Comparison of ENCODE assay signal across 1 cellular context in genomic region chr14:38867561-38868150, GRCh38.
TF ChIP-seq lines count a peak whose summit lies in the region.

No MANE protein-coding gene starts in this region.

TF ChIP-seq in HepG2, 621 proteins besides CTCF, POLR2A, EP300 and RAD21 (continued from another document and continues in another):
- TF ChIP-seq REST (IDR thresholded peaks at IDR 0.05; ENCODE audit: borderline replicate concordance in 1 of 2, low read depth in 1 of 2, low read length in 2 of 2): no peak
- TF ChIP-seq ZBTB25 (CRISPR knock-in tag; IDR thresholded peaks at IDR 0.05): peak; percentile 79; the same call in 1 of the 2 replicates
- TF ChIP-seq HHEX (CRISPR knock-in tag; IDR thresholded peaks at IDR 0.05): no peak
- TF ChIP-seq U2AF2 (IDR thresholded peaks at IDR 0.05; ENCODE audit: low read depth, low read length): no peak
- TF ChIP-seq ZNF530 (CRISPR knock-in tag; IDR thresholded peaks at IDR 0.05; ENCODE audit: low read depth): no peak
- peak; percentile 61; the same call in 1 of the 2 replicates for TF ChIP-seq MIER3 (CRISPR knock-in tag; IDR thresholded peaks at IDR 0.05; ENCODE audit: borderline replicate concordance)
- TF ChIP-seq ARNT (IDR thresholded peaks at IDR 0.05): no peak
- 0 out of 2 replicates have a peak, but pooled peaks have one; percentile 29 for TF ChIP-seq NCOA2 (CRISPR knock-in tag; IDR thresholded peaks at IDR 0.05)
- peak; percentile 82; the same call in 1 of the 2 replicates for TF ChIP-seq TOE1 (CRISPR knock-in tag; IDR thresholded peaks at IDR 0.05)
- TF ChIP-seq ZNF580 (CRISPR knock-in tag; IDR thresholded peaks at IDR 0.05; ENCODE audit: borderline replicate concordance, low read depth): peak; percentile 60; the same call in 1 of the 2 replicates
- no peak for TF ChIP-seq NFYC (CRISPR knock-in tag; IDR thresholded peaks at IDR 0.05)
- peak; percentile 75 for TF ChIP-seq PRDM10 (CRISPR knock-in tag; IDR thresholded peaks at IDR 0.05; ENCODE audit: low read depth)
- TF ChIP-seq MXD4 (CRISPR knock-in tag; IDR thresholded peaks at IDR 0.05): 0 out of 2 replicates have a peak, but pooled peaks have one; percentile 18
- TF ChIP-seq ZSCAN9 (CRISPR knock-in tag; IDR thresholded peaks at IDR 0.05; ENCODE audit: borderline replicate concordance): no peak
- peak; percentile 60; the same call in 1 of the 2 replicates for TF ChIP-seq FOXJ3 (CRISPR knock-in tag; IDR thresholded peaks at IDR 0.05; ENCODE audit: borderline replicate concordance)
- no peak for TF ChIP-seq TCF7 (IDR thresholded peaks at IDR 0.05; ENCODE audit: low read depth)
- TF ChIP-seq IKZF5 (CRISPR knock-in tag; IDR thresholded peaks at IDR 0.05): peak; percentile 80; the same call in 1 of the 2 replicates
- TF ChIP-seq CBX5 (CRISPR knock-in tag; IDR thresholded peaks at IDR 0.05; ENCODE audit: borderline replicate concordance): peak; percentile 95
- TF ChIP-seq ZNF740 (CRISPR knock-in tag; IDR thresholded peaks at IDR 0.05): peak; percentile 40; the same call in 1 of the 2 replicates
- peak; percentile 61; the same call in 1 of the 2 replicates for TF ChIP-seq FOXO1 (CRISPR knock-in tag; IDR thresholded peaks at IDR 0.05)
- no peak for TF ChIP-seq LBX2 (CRISPR knock-in tag; IDR thresholded peaks at IDR 0.05; ENCODE audit: borderline replicate concordance)
- TF ChIP-seq ARID5B (CRISPR knock-in tag; IDR thresholded peaks at IDR 0.05): peak; percentile 65
- TF ChIP-seq ZFP1 (CRISPR knock-in tag; IDR thresholded peaks at IDR 0.05): peak; percentile 55; the same call in 1 of the 2 replicates
- TF ChIP-seq HMGXB4 (CRISPR knock-in tag; IDR thresholded peaks at IDR 0.05; ENCODE audit: borderline replicate concordance in 1 of 2, low read depth in 1 of 2): peak; percentile 20 to 73; a peak in 1 of 4 replicates
- 0 out of 2 replicates have a peak, but pooled peaks have one; percentile 18 for TF ChIP-seq ARID3A (IDR thresholded peaks at IDR 0.05; ENCODE audit: low read depth, low read length)
- no peak for TF ChIP-seq ZNF879 (CRISPR knock-in tag; IDR thresholded peaks at IDR 0.05)
- TF ChIP-seq KLF16 (CRISPR knock-in tag; IDR thresholded peaks at IDR 0.05): peak in 1 of 2 experiments; percentile 79; a peak in 1 of 4 replicates
- no peak for TF ChIP-seq ZNF354B (CRISPR knock-in tag; IDR thresholded peaks at IDR 0.05)
- no peak for TF ChIP-seq ZNF101 (CRISPR knock-in tag; IDR thresholded peaks at IDR 0.05; ENCODE audit: borderline replicate concordance, low read depth)
- TF ChIP-seq FOXA1 (IDR thresholded peaks at IDR 0.05): no peak
- peak; percentile 48; the same call in 1 of the 2 replicates for TF ChIP-seq FOXA1 (CRISPR knock-in tag; IDR thresholded peaks at IDR 0.05)
- TF ChIP-seq SCMH1 (CRISPR knock-in tag; IDR thresholded peaks at IDR 0.05; ENCODE audit: borderline replicate concordance): no peak
- no peak for TF ChIP-seq U2AF1 (optimal IDR thresholded peaks at IDR 0.05; ENCODE audit: low read depth, low read length)
- TF ChIP-seq PAX8 (CRISPR knock-in tag; IDR thresholded peaks at IDR 0.05; ENCODE audit: borderline replicate concordance): no peak
- peak; percentile 87; the same call in 1 of the 2 replicates for TF ChIP-seq ZNF644 (CRISPR knock-in tag; IDR thresholded peaks at IDR 0.05; ENCODE audit: low read depth)
